ENCODE assay signal across 1 cellular context in the genomic region with DNA sequence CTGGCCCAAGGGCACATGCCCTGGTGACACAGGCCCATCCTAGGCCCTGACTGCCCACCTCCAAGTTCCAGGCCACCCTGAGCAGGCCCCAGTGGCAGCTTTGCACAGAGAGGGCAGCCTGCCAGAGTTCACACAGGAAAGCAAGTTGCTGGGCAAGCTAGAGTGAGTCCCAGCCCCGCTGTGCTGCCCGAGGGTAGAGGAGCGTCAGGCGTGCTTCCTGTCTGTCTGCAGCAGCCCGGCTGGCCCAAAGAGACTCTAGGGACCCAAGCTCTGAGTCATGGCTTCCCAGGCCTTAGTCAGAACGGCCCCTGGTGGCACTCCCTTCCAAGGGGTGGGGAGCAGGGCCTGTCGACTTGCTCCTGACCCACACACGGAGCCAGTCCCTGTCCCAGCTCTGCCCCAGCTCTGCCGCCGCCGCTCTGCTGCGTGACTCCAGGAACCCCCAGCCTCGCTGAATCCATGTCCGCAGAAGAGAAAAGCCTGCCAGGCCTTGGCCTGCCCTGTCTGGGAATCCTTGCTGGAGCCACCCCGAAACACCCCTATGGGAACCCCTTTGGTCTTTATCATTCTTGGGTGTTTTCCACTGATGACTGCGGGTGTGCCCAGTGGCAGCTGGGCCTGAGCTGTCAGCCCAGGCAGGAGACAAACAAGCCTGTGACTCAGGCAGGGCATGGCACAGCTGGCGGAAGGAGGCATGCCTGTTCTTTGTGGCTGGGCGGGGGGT.
TF ChIP-seq lines count a peak whose summit lies in the region.

No MANE protein-coding gene starts in this region.

TF ChIP-seq in endothelial cell of umbilical vein, 7 proteins besides CTCF, POLR2A, EP300 and RAD21 (continued from another document):
- TF ChIP-seq POLR2AphosphoS5 (IDR thresholded peaks at IDR 0.05; ENCODE audit: insufficient read depth, low read depth, low read length) = peak; percentile 23
